In genomic region chr1:30693366-30693765, GRCh38 we compare ENCODE assay signal across 28 cellular contexts. TPM values are rescaled to one million over a fixed set of nuclear protein-coding genes. Genes with fewer than 3 reads are reported as not detected.
"Had no signal": no experiment of that assay in that cellular context is flagged by ENCODE, and none has a peak within 500 bp of the region (broad histone marks: within the 10 kb centered on the region; RNA-seq: fewer than 3 reads in every experiment).

No MANE protein-coding gene starts in this region.

- H3K9ac ChIP-seq: parathyroid adenoma had no signal

- H3K4me3 Mint-ChIP-seq: immature natural killer cell; natural killer cell; stimulated activated memory B cell treated with anti-CD40 and anti-IgM and Interleukin-4, amounts not matched to agents 10 μg/mL and 1 μg/mL and 100 μg/mL, for 72 hours had no signal

- H3K9me3 ChIP-seq: esophagus squamous epithelium, lower lobe of right lung, prostate gland, right atrium auricular region, thoracic aorta, tibial nerve, upper lobe of right lung had no signal

- DNase-seq: dermis blood vessel endothelial cell; effector memory CD4-positive, alpha-beta T cell; erythroblast; esophagus squamous epithelium; hypothalamus; immature natural killer cell; islet precursor cell; kidney glomerular epithelial cell; left ventricle myocardium superior; lower lobe of right lung; natural killer cell; stimulated activated CD4-positive, alpha-beta T cell treated with anti-CD3 and anti-CD28 coated beads, Interleukin-2, amount 100 ng/mL, for 24 hours; stimulated activated CD4-positive, alpha-beta T cell treated with anti-CD3 and anti-CD28 coated beads, Interleukin-4, amount 100 ng/mL, for 24 hours; stimulated activated naive CD8-positive, alpha-beta T cell treated with anti-CD3 and anti-CD28 coated beads, Interleukin-15, Interleukin-2, amounts not matched to agents 100 U/mL and 50 U/mL, for 24 hours; substantia nigra had no signal

- H2AFZ ChIP-seq: parathyroid adenoma had no signal

- ATAC-seq: left ventricle myocardium superior; lower lobe of right lung; natural killer cell; sciatic nerve; stimulated activated memory B cell treated with anti-CD40 and anti-IgM and Interleukin-4, amounts not matched to agents 10 μg/mL and 1 μg/mL and 100 μg/mL, for 72 hours; stimulated activated naive CD8-positive, alpha-beta T cell treated with anti-CD3 and anti-CD28 coated beads, Interleukin-15, Interleukin-2, amounts not matched to agents 100 U/mL and 50 U/mL, for 24 hours; upper lobe of right lung had no signal

- H3K36me3 ChIP-seq: esophagus squamous epithelium, lower lobe of right lung, prostate gland, right atrium auricular region, thoracic aorta, tibial nerve, upper lobe of right lung had no signal

- H3K27ac Mint-ChIP-seq: immature natural killer cell; natural killer cell; stimulated activated memory B cell treated with anti-CD40 and anti-IgM and Interleukin-4, amounts not matched to agents 10 μg/mL and 1 μg/mL and 100 μg/mL, for 72 hours had no signal

- H3K27me3 ChIP-seq: right atrium auricular region, upper lobe of right lung had no signal

- H3K79me2 ChIP-seq: parathyroid adenoma had no signal

- H3K36me3 Mint-ChIP-seq: natural killer cell; stimulated activated memory B cell treated with anti-CD40 and anti-IgM and Interleukin-4, amounts not matched to agents 10 μg/mL and 1 μg/mL and 100 μg/mL, for 72 hours had no signal

- H3K4me1 Mint-ChIP-seq: immature natural killer cell had no signal

- H3K9me3 Mint-ChIP-seq: immature natural killer cell, natural killer cell had no signal

- FAIRE-seq: endometrium, frontal cortex had no signal

- H3K27ac ChIP-seq: coronary artery, lower lobe of right lung, parathyroid adenoma, prostate gland, right atrium auricular region, thoracic aorta, tibial nerve, upper lobe of right lung had no signal

- H3K4me1 ChIP-seq: lower lobe of right lung, right atrium auricular region, upper lobe of right lung had no signal

- H3K4me3 ChIP-seq: coronary artery, esophagus squamous epithelium, lower lobe of right lung, prostate gland, right atrium auricular region, thoracic aorta, tibial nerve, upper lobe of right lung had no signal

RNA-seq across cellular contexts. Expression of gene MATN1, which starts 30.0 kb away (rescaled TPM):
- total RNA-seq: esophagus squamous epithelium, left ventricle myocardium superior, lower lobe of right lung, mesenteric fat pad, osteoblast, right atrium auricular region, tibial nerve, upper lobe of right lung had no signal
- polyA plus RNA-seq: immature natural killer cell had no signal
